ENCODE assay signal across 18 cellular contexts in the genomic region with DNA sequence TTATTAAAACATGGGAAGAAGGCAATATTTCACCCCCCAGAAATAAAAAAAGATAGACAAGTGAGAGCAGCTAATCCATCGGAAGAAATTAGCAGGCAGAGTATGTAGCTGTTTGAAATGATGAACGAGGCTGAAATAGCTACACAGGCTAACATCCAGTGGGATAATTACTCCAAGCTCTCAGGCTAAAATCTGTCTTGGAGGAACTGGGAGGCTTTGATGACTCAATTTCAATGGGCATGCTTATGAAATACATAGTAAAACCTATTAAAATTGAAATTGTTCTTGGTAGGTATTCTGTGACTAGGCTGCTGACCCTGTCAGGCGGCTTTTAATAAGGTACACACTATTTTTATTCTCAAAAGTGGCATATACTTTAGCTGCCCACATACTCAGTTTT.
"Had no signal": no experiment of that assay in that cellular context is flagged by ENCODE, and none has a peak within 500 bp of the region (broad histone marks: within the 10 kb centered on the region; RNA-seq: fewer than 3 reads in every experiment).

No MANE protein-coding gene starts in this region.

- H3K36me3 ChIP-seq: cardiac muscle cell, suprapubic skin, WERI-Rb-1 had no signal

- H3K9me3 ChIP-seq: suprapubic skin had no signal

- DNase-seq: activated CD4-positive, alpha-beta T cell treated with anti-CD3 and anti-CD28 coated beads, Interleukin-2, amount 50 U/mL, for 48 hours; activated naive CD4-positive, alpha-beta T cell treated with anti-CD3 and anti-CD28 coated beads for 36 hours; activated naive CD8-positive, alpha-beta T cell treated with anti-CD3 and anti-CD28 coated beads, Interleukin-2, amount 50 U/mL, for 24 hours; glutamatergic neuron; hypothalamus; kidney glomerular epithelial cell; mesenchymal stem cell; right cardiac atrium; small intestine; stimulated activated CD4-positive, alpha-beta T cell treated with anti-CD3 and anti-CD28 coated beads, Interleukin-4, amount 100 ng/mL, for 4 hours; stimulated activated CD8-positive, alpha-beta memory T cell treated with anti-CD3 and anti-CD28 coated beads, Interleukin-4, amount 100 ng/mL, for 48 hours; stimulated activated naive CD8-positive, alpha-beta T cell treated with anti-CD3 and anti-CD28 coated beads, Interleukin-15, Interleukin-2, amounts not matched to agents 100 U/mL and 50 U/mL, for 24 hours; trophoblast cell; WERI-Rb-1 had no signal

- H3K4me3 ChIP-seq: cardiac muscle cell, suprapubic skin had no signal

- H3K4me1 ChIP-seq: suprapubic skin had no signal

- ATAC-seq: activated naive CD8-positive, alpha-beta T cell treated with anti-CD3 and anti-CD28 coated beads, Interleukin-2, amount 50 U/mL, for 24 hours; activated T-helper 17 cell treated with anti-CD3 and anti-CD28 coated beads, Interleukin-2, amount 50 U/mL, for 72 hours; natural killer cell treated with Interleukin-12 subunit alpha and Interleukin-12 subunit beta and Interleukin-15 and Interleukin-18, amount 100 ng/mL, for 72 hours; right cardiac atrium; stimulated activated naive CD8-positive, alpha-beta T cell treated with anti-CD3 and anti-CD28 coated beads, Interleukin-15, Interleukin-2, amounts not matched to agents 100 U/mL and 50 U/mL, for 24 hours had no signal

- H3K27me3 ChIP-seq: cardiac muscle cell had no signal
